In the genomic region with DNA sequence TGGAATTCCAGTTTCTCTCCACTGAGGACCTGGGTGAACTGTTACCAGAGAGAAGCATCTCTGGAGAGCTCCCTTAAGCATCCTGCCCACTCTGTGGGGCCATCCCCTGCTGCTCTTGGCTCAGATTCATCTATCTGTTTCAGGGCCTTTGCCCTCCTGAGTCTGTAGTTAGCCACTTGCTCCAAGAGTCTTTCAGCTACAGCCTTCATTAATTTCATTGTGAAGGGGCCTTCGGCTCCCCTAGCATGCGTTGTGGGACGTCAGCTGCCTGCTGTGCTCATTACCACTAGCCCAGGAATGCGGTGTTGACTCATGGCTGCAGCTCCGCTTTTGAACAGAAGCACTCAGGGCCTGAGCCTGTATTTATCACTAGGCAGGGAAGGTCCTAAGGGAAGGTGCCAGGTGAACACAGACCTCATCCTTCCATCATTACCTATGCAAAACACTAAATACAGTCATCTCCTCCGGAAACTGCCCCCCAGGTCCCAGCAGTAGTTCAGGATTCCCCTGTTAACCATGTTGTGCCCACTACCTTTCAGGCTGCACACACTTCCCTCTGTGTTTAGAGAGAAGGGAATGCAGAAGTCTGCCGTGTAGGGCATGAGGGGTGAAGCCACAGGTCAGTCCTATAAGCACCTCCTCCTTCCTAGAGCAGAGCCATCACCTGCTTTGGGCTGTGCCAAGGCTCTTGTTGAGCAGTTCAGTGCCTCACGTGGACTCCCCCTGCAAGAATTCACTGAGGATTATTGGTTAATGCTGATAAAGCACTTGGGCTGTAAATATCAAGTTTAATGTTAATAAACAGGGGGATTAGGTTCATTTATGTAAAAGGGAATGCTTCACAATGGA, we compare ENCODE assay signal across 1 cellular context.
TF ChIP-seq lines count a peak whose summit lies in the region.

No MANE protein-coding gene starts in this region.

TF ChIP-seq in HepG2, 621 proteins besides CTCF, POLR2A, EP300 and RAD21 (continued from another document):
- TF ChIP-seq, protein P1, sequence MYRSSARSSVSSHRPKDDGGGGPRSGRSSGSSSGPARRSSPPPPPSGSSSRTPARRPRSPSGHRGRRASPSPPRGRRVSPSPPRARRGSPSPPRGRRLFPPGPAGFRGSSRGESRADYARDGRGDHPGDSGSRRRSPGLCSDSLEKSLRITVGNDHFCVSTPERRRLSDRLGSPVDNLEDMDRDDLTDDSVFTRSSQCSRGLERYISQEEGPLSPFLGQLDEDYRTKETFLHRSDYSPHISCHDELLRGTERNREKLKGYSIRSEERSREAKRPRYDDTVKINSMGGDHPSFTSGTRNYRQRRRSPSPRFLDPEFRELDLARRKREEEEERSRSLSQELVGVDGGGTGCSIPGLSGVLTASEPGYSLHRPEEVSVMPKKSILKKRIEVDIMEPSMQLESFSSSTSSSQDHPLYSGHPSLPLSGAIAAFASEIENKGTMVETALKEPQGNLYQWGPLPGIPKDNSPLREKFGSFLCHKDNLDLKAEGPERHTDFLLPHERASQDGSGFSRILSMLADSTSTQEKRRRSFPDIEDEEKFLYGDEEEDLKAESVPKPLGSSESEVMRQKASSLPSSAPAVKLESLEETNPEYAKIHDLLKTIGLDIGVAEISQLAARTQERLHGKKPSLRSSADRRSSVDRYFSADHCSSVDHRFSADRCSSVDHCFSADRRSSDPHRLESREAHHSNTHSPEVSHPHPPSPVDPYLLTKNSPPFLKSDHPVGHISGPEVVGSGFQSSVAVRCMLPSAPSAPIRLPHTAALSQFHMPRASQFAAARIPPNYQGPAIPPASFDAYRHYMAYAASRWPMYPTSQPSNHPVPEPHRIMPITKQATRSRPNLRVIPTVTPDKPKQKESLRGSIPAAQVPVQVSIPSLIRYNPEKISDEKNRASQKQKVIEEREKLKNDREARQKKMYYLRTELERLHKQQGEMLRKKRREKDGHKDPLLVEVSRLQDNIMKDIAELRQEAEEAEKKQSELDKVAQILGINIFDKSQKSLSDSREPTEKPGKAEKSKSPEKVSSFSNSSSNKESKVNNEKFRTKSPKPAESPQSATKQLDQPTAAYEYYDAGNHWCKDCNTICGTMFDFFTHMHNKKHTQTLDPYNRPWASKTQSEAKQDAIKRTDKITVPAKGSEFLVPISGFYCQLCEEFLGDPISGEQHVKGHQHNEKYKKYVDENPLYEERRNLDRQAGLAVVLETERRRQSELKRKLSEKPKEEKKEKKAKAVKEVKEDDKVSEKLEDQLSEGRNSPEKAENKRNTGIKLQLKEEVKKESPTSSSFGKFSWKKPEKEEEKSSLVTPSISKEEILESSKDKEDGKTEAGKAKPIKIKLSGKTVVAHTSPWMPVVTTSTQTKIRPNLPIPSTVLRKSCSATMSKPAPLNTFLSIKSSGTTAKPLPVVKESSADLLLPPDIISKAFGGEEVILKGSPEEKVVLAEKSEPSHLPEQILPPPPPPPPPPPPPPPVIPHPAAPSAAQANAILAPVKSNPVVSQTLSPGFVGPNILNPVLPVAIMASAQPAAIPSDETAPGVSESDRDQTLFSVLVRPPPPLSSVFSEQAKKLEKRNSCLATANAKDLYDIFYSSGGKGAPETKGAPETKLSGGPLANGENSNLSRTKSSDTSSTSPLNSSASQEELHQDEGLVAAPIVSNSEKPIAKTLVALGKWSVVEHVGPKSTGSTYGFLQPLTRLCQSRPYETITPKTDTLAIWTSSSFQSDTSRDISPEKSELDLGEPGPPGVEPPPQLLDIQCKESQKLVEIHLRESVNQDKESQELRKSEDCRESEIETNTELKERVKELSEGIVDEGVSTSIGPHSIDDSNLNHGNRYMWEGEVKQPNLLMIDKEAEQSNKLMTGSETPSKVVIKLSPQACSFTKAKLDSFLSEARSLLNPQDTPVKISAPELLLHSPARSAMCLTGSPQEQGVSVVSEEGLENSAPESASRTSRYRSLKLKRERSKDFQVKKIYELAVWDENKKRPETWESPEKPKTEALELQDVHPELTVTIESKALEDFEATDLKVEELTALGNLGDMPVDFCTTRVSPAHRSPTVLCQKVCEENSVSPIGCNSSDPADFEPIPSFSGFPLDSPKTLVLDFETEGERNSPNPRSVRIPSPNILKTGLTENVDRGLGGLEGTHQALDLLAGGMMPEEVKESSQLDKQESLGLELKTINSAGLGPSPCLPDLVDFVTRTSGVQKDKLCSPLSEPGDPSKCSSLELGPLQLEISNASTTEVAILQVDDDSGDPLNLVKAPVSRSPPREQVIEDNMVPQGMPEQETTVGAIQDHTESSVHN (CRISPR knock-in tag; IDR thresholded peaks at IDR 0.05), result no peak
- TF ChIP-seq SETDB1 (CRISPR knock-in tag; IDR thresholded peaks at IDR 0.05; ENCODE audit: borderline replicate concordance), result no peak
- no peak for TF ChIP-seq SP140L (CRISPR knock-in tag; IDR thresholded peaks at IDR 0.05; ENCODE audit: borderline replicate concordance)
- TF ChIP-seq FOXO4 (CRISPR knock-in tag; conservative IDR thresholded peaks at IDR 0.05), result no peak
- no peak for TF ChIP-seq KLF12 (CRISPR knock-in tag; IDR thresholded peaks at IDR 0.05; ENCODE audit: borderline replicate concordance)
- no peak for TF ChIP-seq SRSF9 (IDR thresholded peaks at IDR 0.05; ENCODE audit: borderline replicate concordance, insufficient read depth, low read depth, low read length, poor library complexity, severe bottlenecking)
- peak; percentile 46; the same call in 1 of the 2 replicates for TF ChIP-seq ZNF292 (CRISPR knock-in tag; IDR thresholded peaks at IDR 0.05; ENCODE audit: borderline replicate concordance, low read depth)
- TF ChIP-seq NCOA5 (CRISPR knock-in tag; IDR thresholded peaks at IDR 0.05), result no peak
- TF ChIP-seq ZNF260 (CRISPR knock-in tag; IDR thresholded peaks at IDR 0.05; ENCODE audit: borderline replicate concordance, low read depth), result no peak
- TF ChIP-seq RNF2 (conservative IDR thresholded peaks at IDR 0.05; ENCODE audit: low read depth), result 0 out of 2 replicates have a peak, but pooled peaks have one; percentile 46
- peak; percentile 38; the same call in 1 of the 2 replicates for TF ChIP-seq SPEN (CRISPR knock-in tag; IDR thresholded peaks at IDR 0.05; ENCODE audit: low read depth)
- no peak for TF ChIP-seq ZNF160 (CRISPR knock-in tag; IDR thresholded peaks at IDR 0.05)
- TF ChIP-seq PATZ1 (CRISPR knock-in tag; IDR thresholded peaks at IDR 0.05), result no peak
- TF ChIP-seq ZNF891 (CRISPR knock-in tag; IDR thresholded peaks at IDR 0.05), result no peak
- no peak for TF ChIP-seq ATF7 (IDR thresholded peaks at IDR 0.05)
- TF ChIP-seq ATF7 (CRISPR knock-in tag; IDR thresholded peaks at IDR 0.05), result 0 out of 2 replicates have a peak, but pooled peaks have one; percentile 27
- TF ChIP-seq AFF4 (CRISPR knock-in tag; IDR thresholded peaks at IDR 0.05), result no peak
- no peak for TF ChIP-seq U2AF2 (IDR thresholded peaks at IDR 0.05; ENCODE audit: low read depth, low read length)
- no peak for TF ChIP-seq ZNF780A (CRISPR knock-in tag; IDR thresholded peaks at IDR 0.05)
- TF ChIP-seq NR2F1 (CRISPR knock-in tag; IDR thresholded peaks at IDR 0.05), result no peak
- TF ChIP-seq ZNF335 (CRISPR knock-in tag; IDR thresholded peaks at IDR 0.05), result no peak
